31 cellular contexts compared by ENCODE assay signal in the genomic region with DNA sequence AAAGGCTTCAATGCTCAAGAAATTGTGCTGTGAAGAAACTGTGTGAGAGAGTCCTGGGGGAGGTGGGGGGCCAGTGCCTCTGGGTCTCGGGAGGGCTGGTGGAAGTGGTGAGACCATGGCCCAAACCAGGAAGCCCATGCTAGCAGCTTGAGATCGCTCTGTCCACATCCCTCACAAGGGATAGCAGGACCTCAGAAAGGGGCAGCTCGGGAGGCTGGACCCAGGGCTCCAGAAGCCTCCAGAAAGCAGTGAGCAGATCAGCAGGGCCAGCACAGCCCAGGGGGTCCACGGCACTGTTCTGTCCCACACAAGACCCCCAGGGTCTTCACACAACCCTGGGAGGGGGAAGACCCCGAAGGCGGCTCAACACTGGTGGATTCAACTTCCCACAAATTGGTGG. TPM values are rescaled to one million over a fixed set of nuclear protein-coding genes. Genes with fewer than 3 reads are reported as not detected.
"Had no signal": no experiment of that assay in that cellular context is flagged by ENCODE, and none has a peak within 500 bp of the region (broad histone marks: within the 10 kb centered on the region; RNA-seq: fewer than 3 reads in every experiment).

No MANE protein-coding gene starts in this region.

- H3K9me3 ChIP-seq: neutrophil, ovary, prostate gland, right lobe of liver, thyroid gland, uterus had no signal

- H3K36me3 ChIP-seq: neutrophil, ovary, prostate gland, right lobe of liver, sigmoid colon, stomach, thoracic aorta, thyroid gland, tibial nerve, upper lobe of right lung, uterus had no signal

- H3K27ac Mint-ChIP-seq: naive B cell; naive thymus-derived CD8-positive, alpha-beta T cell; natural killer cell treated with Interleukin-12 subunit alpha and Interleukin-12 subunit beta and Interleukin-15 and Interleukin-18, amount 100 ng/mL, for 72 hours; nephron progenitor cell; stimulated activated effector memory CD8-positive, alpha-beta T cell treated with anti-CD3 and anti-CD28 coated beads, Interleukin-12 subunit alpha, Interleukin-12 subunit beta, amount 100 ng/mL, for 72 hours; stimulated activated naive B cell treated with anti-CD40 and anti-IgM and Interleukin-4, amounts not matched to agents 10 μg/mL and 1 μg/mL and 100 μg/mL, for 72 hours; stimulated activated naive CD8-positive, alpha-beta T cell treated with anti-CD3 and anti-CD28 coated beads, Interleukin-15, Interleukin-2, amounts not matched to agents 100 ng/mL and 50 ng/mL, for 24 hours had no signal

- H3K4me3 Mint-ChIP-seq: naive B cell; naive thymus-derived CD8-positive, alpha-beta T cell; natural killer cell treated with Interleukin-12 subunit alpha and Interleukin-12 subunit beta and Interleukin-15 and Interleukin-18, amount 100 ng/mL, for 72 hours; nephron progenitor cell; neural crest cell; stimulated activated effector memory CD8-positive, alpha-beta T cell treated with anti-CD3 and anti-CD28 coated beads, Interleukin-12 subunit alpha, Interleukin-12 subunit beta, amount 100 ng/mL, for 72 hours; stimulated activated naive B cell treated with anti-CD40 and anti-IgM and Interleukin-4, amounts not matched to agents 10 μg/mL and 1 μg/mL and 100 μg/mL, for 72 hours; stimulated activated naive CD8-positive, alpha-beta T cell treated with anti-CD3 and anti-CD28 coated beads, Interleukin-15, Interleukin-2, amounts not matched to agents 100 ng/mL and 50 ng/mL, for 24 hours had no signal

- H3K27me3 ChIP-seq: ovary, right lobe of liver, sigmoid colon, thyroid gland, tibial nerve, upper lobe of right lung, uterus had no signal

- DNase-seq: naive B cell; naive thymus-derived CD8-positive, alpha-beta T cell; nephron progenitor cell; nucleus accumbens; ovary; posterior cingulate gyrus; retina; right cardiac atrium; right lobe of liver; sigmoid colon; small intestine; stimulated activated CD4-positive, alpha-beta T cell treated with anti-CD3 and anti-CD28 coated beads, Interleukin-15, amount 100 ng/mL, for 24 hours; stimulated activated CD4-positive, alpha-beta T cell treated with anti-CD3 and anti-CD28 coated beads, Interleukin-2, amount 100 ng/mL, for 48 hours; stimulated activated CD4-positive, alpha-beta T cell treated with anti-CD3 and anti-CD28 coated beads, Interleukin-4, amount 100 ng/mL, for 24 hours; stimulated activated naive B cell treated with anti-CD40 and anti-IgM and Interleukin-4, amounts not matched to agents 10 μg/mL and 1 μg/mL and 100 μg/mL, for 72 hours; stimulated activated naive CD4-positive, alpha-beta T cell treated with Interleukin-2 at 50 U/mL for 16 hours; stomach; thyroid gland; trophoblast cell; upper lobe of right lung; uterus had no signal

- ATAC-seq: naive thymus-derived CD8-positive, alpha-beta T cell; natural killer cell treated with Interleukin-12 subunit alpha and Interleukin-12 subunit beta and Interleukin-15 and Interleukin-18, amount 100 ng/mL, for 72 hours; right lobe of liver; stimulated activated effector memory CD8-positive, alpha-beta T cell treated with anti-CD3 and anti-CD28 coated beads, Interleukin-12 subunit alpha, Interleukin-12 subunit beta, amount 100 ng/mL, for 72 hours; stimulated activated naive B cell treated with anti-CD40 and anti-IgM and Interleukin-4, amounts not matched to agents 10 μg/mL and 1 μg/mL and 100 μg/mL, for 72 hours; upper lobe of right lung had no signal

- H3K27ac ChIP-seq: neutrophil, ovary, parathyroid adenoma, prostate gland, right lobe of liver, sigmoid colon, stomach, thoracic aorta, thyroid gland, tibial nerve, upper lobe of right lung, uterus had no signal

- H3K4me1 Mint-ChIP-seq: naive B cell; naive thymus-derived CD8-positive, alpha-beta T cell; nephron progenitor cell; neural crest cell; stimulated activated effector memory CD8-positive, alpha-beta T cell treated with anti-CD3 and anti-CD28 coated beads, Interleukin-12 subunit alpha, Interleukin-12 subunit beta, amount 100 ng/mL, for 72 hours; stimulated activated naive B cell treated with anti-CD40 and anti-IgM and Interleukin-4, amounts not matched to agents 10 μg/mL and 1 μg/mL and 100 μg/mL, for 72 hours had no signal

- H3K4me1 ChIP-seq: prostate gland, right lobe of liver, sigmoid colon, stomach, thyroid gland, tibial nerve, upper lobe of right lung, uterus had no signal

- H3K4me3 ChIP-seq: ovary, prostate gland, right lobe of liver, sigmoid colon, stomach, thoracic aorta, thyroid gland, tibial nerve, upper lobe of right lung, uterus had no signal

- H3K36me3 Mint-ChIP-seq: stimulated activated effector memory CD8-positive, alpha-beta T cell treated with anti-CD3 and anti-CD28 coated beads, Interleukin-12 subunit alpha, Interleukin-12 subunit beta, amount 100 ng/mL, for 72 hours had no signal

RNA-seq across cellular contexts. Expression of a gene that starts 24.1 kb away (rescaled TPM):
- total RNA-seq: pulmonary artery endothelial cell, tibial nerve, upper lobe of right lung had no signal
